In the genomic region with DNA sequence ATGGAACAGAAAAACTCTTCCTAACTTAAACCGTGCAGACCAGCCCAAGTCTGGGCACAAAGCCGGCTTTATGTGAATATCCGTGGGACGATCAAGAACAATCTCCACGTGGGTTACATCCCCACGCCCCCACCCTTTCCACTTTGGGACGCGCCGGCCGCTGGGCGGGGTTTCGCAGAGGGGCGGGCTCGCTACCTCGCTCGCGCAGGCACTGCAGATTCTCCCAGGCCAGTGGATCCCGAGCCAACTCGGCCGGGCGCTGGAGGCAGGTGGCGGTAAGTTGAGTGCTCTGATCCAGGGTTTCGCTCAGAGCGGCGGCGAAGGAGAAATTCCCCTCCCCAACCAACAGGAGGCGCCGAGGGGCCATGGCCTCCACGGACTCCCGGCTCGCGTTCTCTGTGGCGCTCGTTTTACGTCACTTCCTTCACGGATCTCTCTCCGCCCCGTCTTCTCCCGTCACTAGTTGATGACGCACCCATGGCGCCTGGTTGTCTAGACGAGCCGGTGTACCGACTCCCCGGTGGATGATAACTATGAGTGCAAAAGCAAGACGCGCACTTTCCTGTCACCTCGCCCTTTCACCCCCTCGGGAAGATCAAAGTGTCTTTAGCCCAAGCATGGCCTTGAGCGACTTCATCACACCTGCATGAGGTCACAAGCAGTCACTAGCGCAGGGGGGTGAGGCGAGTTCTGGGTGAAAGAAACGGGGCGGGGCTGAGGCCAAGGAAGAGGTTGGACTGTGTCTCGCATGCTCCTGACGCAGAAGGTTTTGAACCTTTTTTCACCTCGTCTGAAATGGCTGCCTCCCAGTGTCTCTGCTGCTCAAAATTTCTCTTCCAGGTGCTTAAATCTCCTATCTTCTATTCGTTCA, we compare ENCODE assay signal across 1 cellular context.
TF ChIP-seq lines count a peak whose summit lies in the region.

A gene with protein sequence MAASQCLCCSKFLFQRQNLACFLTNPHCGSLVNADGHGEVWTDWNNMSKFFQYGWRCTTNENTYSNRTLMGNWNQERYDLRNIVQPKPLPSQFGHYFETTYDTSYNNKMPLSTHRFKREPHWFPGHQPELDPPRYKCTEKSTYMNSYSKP (plus strand): TSS at position 776 of the 871 bp plus-strand sequence. CDS start 20 bp downstream, at position 796.
A gene with protein sequence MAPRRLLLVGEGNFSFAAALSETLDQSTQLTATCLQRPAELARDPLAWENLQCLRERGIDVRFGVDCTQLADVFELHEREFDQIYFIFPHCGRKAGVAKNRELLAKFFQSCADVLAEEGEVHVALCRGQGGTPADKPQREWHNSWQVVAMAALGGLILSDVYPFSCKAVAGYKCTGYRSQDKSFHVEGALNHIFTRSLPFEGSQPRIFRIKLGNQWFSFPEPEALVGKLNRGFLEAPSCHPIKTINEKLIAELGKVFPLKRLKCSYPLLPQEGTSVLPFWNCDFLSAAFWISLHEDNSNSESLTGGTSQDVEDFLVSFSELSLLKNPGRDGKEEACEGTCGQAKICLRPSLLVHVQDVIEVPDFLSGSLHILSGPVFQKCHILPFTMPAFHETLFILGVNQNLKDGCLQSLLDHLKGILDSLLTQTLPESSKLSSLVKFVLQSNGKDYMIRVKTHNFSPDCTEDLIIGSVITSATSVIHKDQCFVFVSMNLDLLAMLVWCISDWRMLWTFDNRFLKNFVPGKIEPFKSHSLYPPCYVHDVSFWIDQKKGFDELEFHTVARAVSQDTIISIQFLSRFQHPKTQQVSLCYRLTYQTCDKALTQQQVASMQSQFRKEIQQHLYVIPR (minus strand): TSS at position 400 of the 871 bp plus-strand sequence. CDS start 33 bp downstream, at position 367.

TF ChIP-seq in HepG2, 621 proteins besides CTCF, POLR2A, EP300 and RAD21 (continued from another document and continues in another):
- no peak for TF ChIP-seq FOSL1 (CRISPR knock-in tag; IDR thresholded peaks at IDR 0.05; ENCODE audit: borderline replicate concordance)
- peak; percentile 95 for TF ChIP-seq DMAP1 (CRISPR knock-in tag; IDR thresholded peaks at IDR 0.05)
- peak; percentile 35; the same call in 1 of the 2 replicates for TF ChIP-seq SNAI1 (CRISPR knock-in tag; IDR thresholded peaks at IDR 0.05; ENCODE audit: borderline replicate concordance)
- TF ChIP-seq, protein P1, sequence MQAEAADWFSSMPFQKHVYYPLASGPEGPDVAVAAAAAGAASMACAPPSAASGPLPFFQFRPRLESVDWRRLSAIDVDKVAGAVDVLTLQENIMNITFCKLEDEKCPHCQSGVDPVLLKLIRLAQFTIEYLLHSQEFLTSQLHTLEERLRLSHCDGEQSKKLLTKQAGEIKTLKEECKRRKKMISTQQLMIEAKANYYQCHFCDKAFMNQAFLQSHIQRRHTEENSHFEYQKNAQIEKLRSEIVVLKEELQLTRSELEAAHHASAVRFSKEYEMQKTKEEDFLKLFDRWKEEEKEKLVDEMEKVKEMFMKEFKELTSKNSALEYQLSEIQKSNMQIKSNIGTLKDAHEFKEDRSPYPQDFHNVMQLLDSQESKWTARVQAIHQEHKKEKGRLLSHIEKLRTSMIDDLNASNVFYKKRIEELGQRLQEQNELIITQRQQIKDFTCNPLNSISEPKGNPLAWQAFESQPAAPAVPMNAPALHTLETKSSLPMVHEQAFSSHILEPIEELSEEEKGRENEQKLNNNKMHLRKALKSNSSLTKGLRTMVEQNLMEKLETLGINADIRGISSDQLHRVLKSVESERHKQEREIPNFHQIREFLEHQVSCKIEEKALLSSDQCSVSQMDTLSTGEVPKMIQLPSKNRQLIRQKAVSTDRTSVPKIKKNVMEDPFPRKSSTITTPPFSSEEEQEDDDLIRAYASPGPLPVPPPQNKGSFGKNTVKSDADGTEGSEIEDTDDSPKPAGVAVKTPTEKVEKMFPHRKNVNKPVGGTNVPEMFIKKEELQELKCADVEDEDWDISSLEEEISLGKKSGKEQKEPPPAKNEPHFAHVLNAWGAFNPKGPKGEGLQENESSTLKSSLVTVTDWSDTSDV (CRISPR knock-in tag; IDR thresholded peaks at IDR 0.05) = no peak
- TF ChIP-seq KAT2B (IDR thresholded peaks at IDR 0.05; ENCODE audit: borderline replicate concordance, low read depth, low read length) = no peak
- peak; percentile 72; the same call in 1 of the 2 replicates for TF ChIP-seq GLI4 (CRISPR knock-in tag; IDR thresholded peaks at IDR 0.05; ENCODE audit: borderline replicate concordance)
- TF ChIP-seq SMAD3 (CRISPR knock-in tag; IDR thresholded peaks at IDR 0.05) = peak; percentile 91
- TF ChIP-seq STAG1 (CRISPR knock-in tag; IDR thresholded peaks at IDR 0.05) = peak; percentile 89
- TF ChIP-seq TEAD2 (CRISPR knock-in tag; IDR thresholded peaks at IDR 0.05) = no peak
- no peak; the same call in 1 of the 2 replicates for TF ChIP-seq ZNF546 (CRISPR knock-in tag; conservative IDR thresholded peaks at IDR 0.05)
- peak; percentile 100 for TF ChIP-seq ZMYM4 (CRISPR knock-in tag; IDR thresholded peaks at IDR 0.05)
- no peak for TF ChIP-seq NR1H2 (CRISPR knock-in tag; IDR thresholded peaks at IDR 0.05; ENCODE audit: borderline replicate concordance, low read depth)
- TF ChIP-seq MTA3 (CRISPR knock-in tag; IDR thresholded peaks at IDR 0.05) = no peak
- TF ChIP-seq RELA (CRISPR knock-in tag; IDR thresholded peaks at IDR 0.05) = no peak
- TF ChIP-seq ZNF451 (CRISPR knock-in tag; IDR thresholded peaks at IDR 0.05) = no peak
- TF ChIP-seq HIVEP1 (CRISPR knock-in tag; IDR thresholded peaks at IDR 0.05) = peak; percentile 77
- TF ChIP-seq, protein P2, sequence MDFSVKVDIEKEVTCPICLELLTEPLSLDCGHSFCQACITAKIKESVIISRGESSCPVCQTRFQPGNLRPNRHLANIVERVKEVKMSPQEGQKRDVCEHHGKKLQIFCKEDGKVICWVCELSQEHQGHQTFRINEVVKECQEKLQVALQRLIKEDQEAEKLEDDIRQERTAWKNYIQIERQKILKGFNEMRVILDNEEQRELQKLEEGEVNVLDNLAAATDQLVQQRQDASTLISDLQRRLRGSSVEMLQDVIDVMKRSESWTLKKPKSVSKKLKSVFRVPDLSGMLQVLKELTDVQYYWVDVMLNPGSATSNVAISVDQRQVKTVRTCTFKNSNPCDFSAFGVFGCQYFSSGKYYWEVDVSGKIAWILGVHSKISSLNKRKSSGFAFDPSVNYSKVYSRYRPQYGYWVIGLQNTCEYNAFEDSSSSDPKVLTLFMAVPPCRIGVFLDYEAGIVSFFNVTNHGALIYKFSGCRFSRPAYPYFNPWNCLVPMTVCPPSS (IDR thresholded peaks at IDR 0.05) = no peak
- TF ChIP-seq, protein P3, sequence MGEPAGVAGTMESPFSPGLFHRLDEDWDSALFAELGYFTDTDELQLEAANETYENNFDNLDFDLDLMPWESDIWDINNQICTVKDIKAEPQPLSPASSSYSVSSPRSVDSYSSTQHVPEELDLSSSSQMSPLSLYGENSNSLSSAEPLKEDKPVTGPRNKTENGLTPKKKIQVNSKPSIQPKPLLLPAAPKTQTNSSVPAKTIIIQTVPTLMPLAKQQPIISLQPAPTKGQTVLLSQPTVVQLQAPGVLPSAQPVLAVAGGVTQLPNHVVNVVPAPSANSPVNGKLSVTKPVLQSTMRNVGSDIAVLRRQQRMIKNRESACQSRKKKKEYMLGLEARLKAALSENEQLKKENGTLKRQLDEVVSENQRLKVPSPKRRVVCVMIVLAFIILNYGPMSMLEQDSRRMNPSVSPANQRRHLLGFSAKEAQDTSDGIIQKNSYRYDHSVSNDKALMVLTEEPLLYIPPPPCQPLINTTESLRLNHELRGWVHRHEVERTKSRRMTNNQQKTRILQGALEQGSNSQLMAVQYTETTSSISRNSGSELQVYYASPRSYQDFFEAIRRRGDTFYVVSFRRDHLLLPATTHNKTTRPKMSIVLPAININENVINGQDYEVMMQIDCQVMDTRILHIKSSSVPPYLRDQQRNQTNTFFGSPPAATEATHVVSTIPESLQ (CRISPR knock-in tag; conservative IDR thresholded peaks at IDR 0.05) = no peak
- TF ChIP-seq, protein P4, sequence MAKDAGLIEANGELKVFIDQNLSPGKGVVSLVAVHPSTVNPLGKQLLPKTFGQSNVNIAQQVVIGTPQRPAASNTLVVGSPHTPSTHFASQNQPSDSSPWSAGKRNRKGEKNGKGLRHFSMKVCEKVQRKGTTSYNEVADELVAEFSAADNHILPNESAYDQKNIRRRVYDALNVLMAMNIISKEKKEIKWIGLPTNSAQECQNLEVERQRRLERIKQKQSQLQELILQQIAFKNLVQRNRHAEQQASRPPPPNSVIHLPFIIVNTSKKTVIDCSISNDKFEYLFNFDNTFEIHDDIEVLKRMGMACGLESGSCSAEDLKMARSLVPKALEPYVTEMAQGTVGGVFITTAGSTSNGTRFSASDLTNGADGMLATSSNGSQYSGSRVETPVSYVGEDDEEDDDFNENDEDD (CRISPR knock-in tag; IDR thresholded peaks at IDR 0.05; ENCODE audit: borderline replicate concordance) = peak; percentile 66; the same call in 1 of the 2 replicates
- TF ChIP-seq ZNF709 (CRISPR knock-in tag; IDR thresholded peaks at IDR 0.05) = no peak
- TF ChIP-seq ZFP1 (CRISPR knock-in tag; IDR thresholded peaks at IDR 0.05) = no peak; the same call in 1 of the 2 replicates
- no peak for TF ChIP-seq HOXA9 (CRISPR knock-in tag; IDR thresholded peaks at IDR 0.05; ENCODE audit: borderline replicate concordance)
- peak; percentile 90 for TF ChIP-seq SP4 (CRISPR knock-in tag; IDR thresholded peaks at IDR 0.05)
- peak; percentile 78 for TF ChIP-seq HNRNPLL (IDR thresholded peaks at IDR 0.05; ENCODE audit: low read depth, low read length, poor library complexity, severe bottlenecking)
- TF ChIP-seq YEATS4 (CRISPR knock-in tag; IDR thresholded peaks at IDR 0.05; ENCODE audit: borderline replicate concordance) = peak; percentile 77
- 0 out of 2 replicates have a peak, but pooled peaks have one; percentile 52 for TF ChIP-seq TBP (CRISPR knock-in tag; IDR thresholded peaks at IDR 0.05)
- TF ChIP-seq, protein P5, sequence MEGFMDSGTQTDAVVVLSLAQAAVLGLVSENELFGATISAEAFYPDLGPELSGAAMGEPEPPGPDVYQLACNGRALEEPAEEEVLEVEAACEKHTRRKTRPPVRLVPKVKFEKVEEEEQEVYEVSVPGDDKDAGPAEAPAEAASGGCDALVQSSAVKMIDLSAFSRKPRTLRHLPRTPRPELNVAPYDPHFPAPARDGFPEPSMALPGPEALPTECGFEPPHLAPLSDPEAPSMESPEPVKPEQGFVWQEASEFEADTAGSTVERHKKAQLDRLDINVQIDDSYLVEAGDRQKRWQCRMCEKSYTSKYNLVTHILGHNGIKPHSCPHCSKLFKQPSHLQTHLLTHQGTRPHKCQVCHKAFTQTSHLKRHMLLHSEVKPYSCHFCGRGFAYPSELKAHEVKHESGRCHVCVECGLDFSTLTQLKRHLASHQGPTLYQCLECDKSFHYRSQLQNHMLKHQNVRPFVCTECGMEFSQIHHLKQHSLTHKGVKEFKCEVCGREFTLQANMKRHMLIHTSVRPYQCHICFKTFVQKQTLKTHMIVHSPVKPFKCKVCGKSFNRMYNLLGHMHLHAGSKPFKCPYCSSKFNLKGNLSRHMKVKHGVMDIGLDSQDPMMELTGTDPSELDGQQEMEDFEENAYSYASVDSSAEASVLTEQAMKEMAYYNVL (CRISPR knock-in tag; IDR thresholded peaks at IDR 0.05; ENCODE audit: borderline replicate concordance) = peak; percentile 57; the same call in 1 of the 2 replicates
- TF ChIP-seq, protein P6, sequence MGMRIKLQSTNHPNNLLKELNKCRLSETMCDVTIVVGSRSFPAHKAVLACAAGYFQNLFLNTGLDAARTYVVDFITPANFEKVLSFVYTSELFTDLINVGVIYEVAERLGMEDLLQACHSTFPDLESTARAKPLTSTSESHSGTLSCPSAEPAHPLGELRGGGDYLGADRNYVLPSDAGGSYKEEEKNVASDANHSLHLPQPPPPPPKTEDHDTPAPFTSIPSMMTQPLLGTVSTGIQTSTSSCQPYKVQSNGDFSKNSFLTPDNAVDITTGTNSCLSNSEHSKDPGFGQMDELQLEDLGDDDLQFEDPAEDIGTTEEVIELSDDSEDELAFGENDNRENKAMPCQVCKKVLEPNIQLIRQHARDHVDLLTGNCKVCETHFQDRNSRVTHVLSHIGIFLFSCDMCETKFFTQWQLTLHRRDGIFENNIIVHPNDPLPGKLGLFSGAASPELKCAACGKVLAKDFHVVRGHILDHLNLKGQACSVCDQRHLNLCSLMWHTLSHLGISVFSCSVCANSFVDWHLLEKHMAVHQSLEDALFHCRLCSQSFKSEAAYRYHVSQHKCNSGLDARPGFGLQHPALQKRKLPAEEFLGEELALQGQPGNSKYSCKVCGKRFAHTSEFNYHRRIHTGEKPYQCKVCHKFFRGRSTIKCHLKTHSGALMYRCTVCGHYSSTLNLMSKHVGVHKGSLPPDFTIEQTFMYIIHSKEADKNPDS (CRISPR knock-in tag; IDR thresholded peaks at IDR 0.05) = no peak
- TF ChIP-seq ZNF570 (CRISPR knock-in tag; IDR thresholded peaks at IDR 0.05; ENCODE audit: borderline replicate concordance) = no peak
- TF ChIP-seq CBX2 (IDR thresholded peaks at IDR 0.05; ENCODE audit: low read depth, low read length) = no peak
- TF ChIP-seq CBX2 (CRISPR knock-in tag; IDR thresholded peaks at IDR 0.05; ENCODE audit: low read depth) = 0 out of 2 replicates have a peak, but pooled peaks have one; percentile 16
- TF ChIP-seq MYNN (CRISPR knock-in tag; IDR thresholded peaks at IDR 0.05; ENCODE audit: low read depth) = no peak; the same call in 1 of the 2 replicates
- TF ChIP-seq RBM22 (optimal IDR thresholded peaks at IDR 0.05; ENCODE audit: low read length) = peak; percentile 48
- no peak for TF ChIP-seq MAFG (CRISPR knock-in tag; IDR thresholded peaks at IDR 0.05)
- no peak; the same call in 1 of the 2 replicates for TF ChIP-seq KLF15 (CRISPR knock-in tag; IDR thresholded peaks at IDR 0.05; ENCODE audit: borderline replicate concordance)
- TF ChIP-seq ZNF724P (CRISPR knock-in tag; IDR thresholded peaks at IDR 0.05; ENCODE audit: borderline replicate concordance) = no peak
- 0 out of 2 replicates have a peak, but pooled peaks have one; percentile 45 for TF ChIP-seq PAX8 (CRISPR knock-in tag; IDR thresholded peaks at IDR 0.05; ENCODE audit: borderline replicate concordance)
- TF ChIP-seq ZNF232 (CRISPR knock-in tag; IDR thresholded peaks at IDR 0.05; ENCODE audit: borderline replicate concordance) = 0 out of 2 replicates have a peak, but pooled peaks have one; percentile 44
- peak; percentile 81; the same call in 1 of the 2 replicates for TF ChIP-seq ZMYM2 (CRISPR knock-in tag; IDR thresholded peaks at IDR 0.05)
- peak; percentile 84 for TF ChIP-seq YY1 (IDR thresholded peaks at IDR 0.05; ENCODE audit: insufficient read depth, insufficient replicate concordance, low read depth, low read length)
- TF ChIP-seq, protein P7, sequence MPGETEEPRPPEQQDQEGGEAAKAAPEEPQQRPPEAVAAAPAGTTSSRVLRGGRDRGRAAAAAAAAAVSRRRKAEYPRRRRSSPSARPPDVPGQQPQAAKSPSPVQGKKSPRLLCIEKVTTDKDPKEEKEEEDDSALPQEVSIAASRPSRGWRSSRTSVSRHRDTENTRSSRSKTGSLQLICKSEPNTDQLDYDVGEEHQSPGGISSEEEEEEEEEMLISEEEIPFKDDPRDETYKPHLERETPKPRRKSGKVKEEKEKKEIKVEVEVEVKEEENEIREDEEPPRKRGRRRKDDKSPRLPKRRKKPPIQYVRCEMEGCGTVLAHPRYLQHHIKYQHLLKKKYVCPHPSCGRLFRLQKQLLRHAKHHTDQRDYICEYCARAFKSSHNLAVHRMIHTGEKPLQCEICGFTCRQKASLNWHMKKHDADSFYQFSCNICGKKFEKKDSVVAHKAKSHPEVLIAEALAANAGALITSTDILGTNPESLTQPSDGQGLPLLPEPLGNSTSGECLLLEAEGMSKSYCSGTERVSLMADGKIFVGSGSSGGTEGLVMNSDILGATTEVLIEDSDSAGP (CRISPR knock-in tag; IDR thresholded peaks at IDR 0.05; ENCODE audit: borderline replicate concordance) = peak; percentile 88; the same call in 1 of the 2 replicates
- no peak for TF ChIP-seq ZNF234 (CRISPR knock-in tag; conservative IDR thresholded peaks at IDR 0.05)
- peak; percentile 57; the same call in 1 of the 2 replicates for TF ChIP-seq SRF (IDR thresholded peaks at IDR 0.05; ENCODE audit: low read depth, low read length)
- TF ChIP-seq PHF21A (CRISPR knock-in tag; IDR thresholded peaks at IDR 0.05) = peak; percentile 57
- TF ChIP-seq ATF1 (CRISPR knock-in tag; IDR thresholded peaks at IDR 0.05) = peak; percentile 99
